Comparison of ENCODE assay signal across 1 cellular context in genomic region chr5:169411789-169412425, GRCh38.
TF ChIP-seq lines count a peak whose summit lies in the region.

No MANE protein-coding gene starts in this region.

TF ChIP-seq in SK-N-SH, 30 proteins besides CTCF, POLR2A, EP300 and RAD21 (continued from another document):
- TF ChIP-seq MXI1 (IDR thresholded peaks at IDR 0.05; ENCODE audit: low read depth, low read length) = no peak
- no peak for TF ChIP-seq TEAD4 (IDR thresholded peaks at IDR 0.05; ENCODE audit: borderline replicate concordance, insufficient read depth)
- TF ChIP-seq NFIC (IDR thresholded peaks at IDR 0.05; ENCODE audit: borderline replicate concordance) = no peak
- no peak for TF ChIP-seq TCF12 (IDR thresholded peaks at IDR 0.05)
- TF ChIP-seq USF1 (IDR thresholded peaks at IDR 0.05; ENCODE audit: borderline replicate concordance, low read depth) = no peak
- no peak for TF ChIP-seq FOXJ3 (CRISPR knock-in tag; IDR thresholded peaks at IDR 0.05)
- TF ChIP-seq FOSL2 (IDR thresholded peaks at IDR 0.05; ENCODE audit: borderline replicate concordance, low read depth) = no peak
